In genomic region chr12:9647825-9648700, GRCh38 we compare ENCODE assay signal across 1 cellular context.
A peak's percentile ranks its signal among the peaks of the same experiment; 100 is the strongest.
TF ChIP-seq lines count a peak whose summit lies in the region.

No MANE protein-coding gene starts in this region.

TF ChIP-seq in HEK293, 187 proteins besides CTCF, POLR2A, EP300 and RAD21 (continued from another document and continues in another):
- TF ChIP-seq ZBTB26 (tag by site-specific recombination; optimal IDR thresholded peaks at IDR 0.05), result peak; percentile 94
- no peak for TF ChIP-seq ZNF585B (tag by site-specific recombination; IDR thresholded peaks at IDR 0.05)
- no peak for TF ChIP-seq MYNN (tag by site-specific recombination; IDR thresholded peaks at IDR 0.05; ENCODE audit: borderline replicate concordance)
- peak; percentile 89 for TF ChIP-seq MZF1 (tag by site-specific recombination; IDR thresholded peaks at IDR 0.05; ENCODE audit: borderline replicate concordance)
- no peak for TF ChIP-seq ZNF37A (tag by site-specific recombination; IDR thresholded peaks at IDR 0.05)
- TF ChIP-seq ZNF580 (tag by site-specific recombination; IDR thresholded peaks at IDR 0.05), result 0 out of 2 replicates have a peak, but pooled peaks have one; percentile 7
- TF ChIP-seq ZNF10 (tag by site-specific recombination; IDR thresholded peaks at IDR 0.05), result peak; percentile 14; the same call in 1 of the 2 replicates
- no peak for TF ChIP-seq REPIN1 (tag by site-specific recombination; IDR thresholded peaks at IDR 0.05; ENCODE audit: low read depth)
- no peak for TF ChIP-seq ZNF658 (tag by site-specific recombination; IDR thresholded peaks at IDR 0.05)
- TF ChIP-seq ZNF449 (tag by site-specific recombination; IDR thresholded peaks at IDR 0.05), result no peak
- TF ChIP-seq ZNF677 (tag by site-specific recombination; IDR thresholded peaks at IDR 0.05), result no peak
- no peak for TF ChIP-seq ZNF223 (tag by site-specific recombination; IDR thresholded peaks at IDR 0.05)
- no peak for TF ChIP-seq ZNF169 (tag by site-specific recombination; IDR thresholded peaks at IDR 0.05)
- TF ChIP-seq ZNF600 (tag by site-specific recombination; IDR thresholded peaks at IDR 0.05), result no peak
- no peak for TF ChIP-seq ZNF214 (tag by site-specific recombination; IDR thresholded peaks at IDR 0.05; ENCODE audit: borderline replicate concordance)
- TF ChIP-seq SP2 (tag by site-specific recombination; IDR thresholded peaks at IDR 0.05), result peak; percentile 76
- no peak for TF ChIP-seq ZNF654 (tag by site-specific recombination; IDR thresholded peaks at IDR 0.05; ENCODE audit: low read depth)
- TF ChIP-seq ZNF398 (tag by site-specific recombination; IDR thresholded peaks at IDR 0.05), result peak; percentile 87
- no peak for TF ChIP-seq ZNF791 (tag by site-specific recombination; IDR thresholded peaks at IDR 0.05)
- TF ChIP-seq ZBTB7A (tag by site-specific recombination; IDR thresholded peaks at IDR 0.05; ENCODE audit: low read depth), result no peak
- no peak for TF ChIP-seq GFI1B (tag by site-specific recombination; IDR thresholded peaks at IDR 0.05)
- peak; percentile 75 for TF ChIP-seq ZFP37 (tag by site-specific recombination; IDR thresholded peaks at IDR 0.05)
- TF ChIP-seq PRDM1 (tag by site-specific recombination; IDR thresholded peaks at IDR 0.05), result 0 out of 2 replicates have a peak, but pooled peaks have one; percentile 39
- 0 out of 2 replicates have a peak, but pooled peaks have one; percentile 53 for TF ChIP-seq TRIM28 (IDR thresholded peaks at IDR 0.05; ENCODE audit: borderline replicate concordance, low read length)
- no peak for TF ChIP-seq ZBTB21 (tag by site-specific recombination; IDR thresholded peaks at IDR 0.05)
- no peak for TF ChIP-seq ZBTB49 (tag by site-specific recombination; IDR thresholded peaks at IDR 0.05; ENCODE audit: low read depth)
- no peak for TF ChIP-seq ATF2 (tag by site-specific recombination; IDR thresholded peaks at IDR 0.05; ENCODE audit: low read depth)
- TF ChIP-seq ZBTB6 (tag by site-specific recombination; IDR thresholded peaks at IDR 0.05), result peak; percentile 11; the same call in 1 of the 2 replicates
- no peak for TF ChIP-seq ZNF626 (tag by site-specific recombination; IDR thresholded peaks at IDR 0.05)
- no peak; the same call in 1 of the 2 replicates for TF ChIP-seq KLF7 (tag by site-specific recombination; IDR thresholded peaks at IDR 0.05; ENCODE audit: borderline replicate concordance)
- peak; percentile 99 for TF ChIP-seq ZBTB8A (tag by site-specific recombination; IDR thresholded peaks at IDR 0.05)
- no peak for TF ChIP-seq ZNF280D (tag by site-specific recombination; IDR thresholded peaks at IDR 0.05)
- TF ChIP-seq ZSCAN23 (tag by site-specific recombination; IDR thresholded peaks at IDR 0.05), result no peak
- TF ChIP-seq ZBTB1 (tag by site-specific recombination; IDR thresholded peaks at IDR 0.05), result no peak
- TF ChIP-seq WT1 (tag by site-specific recombination; IDR thresholded peaks at IDR 0.05), result peak; percentile 13
- no peak for TF ChIP-seq ZNF704 (tag by site-specific recombination; IDR thresholded peaks at IDR 0.05)
- TF ChIP-seq ZNF629 (tag by site-specific recombination; IDR thresholded peaks at IDR 0.05), result 0 out of 2 replicates have a peak, but pooled peaks have one; percentile 35
- TF ChIP-seq KLF8 (tag by site-specific recombination; IDR thresholded peaks at IDR 0.05), result peak; percentile 87
- TF ChIP-seq ZNF350 (tag by site-specific recombination; IDR thresholded peaks at IDR 0.05), result no peak
- TF ChIP-seq ZNF140 (tag by site-specific recombination; IDR thresholded peaks at IDR 0.05), result no peak
- TF ChIP-seq ZNF843 (tag by site-specific recombination; IDR thresholded peaks at IDR 0.05), result no peak
- TF ChIP-seq PRDM4 (tag by site-specific recombination; IDR thresholded peaks at IDR 0.05), result no peak
- no peak for TF ChIP-seq ZNF274 (IDR thresholded peaks at IDR 0.05; ENCODE audit: low read length)
- no peak for TF ChIP-seq ZNF274 (tag by site-specific recombination; IDR thresholded peaks at IDR 0.05; ENCODE audit: borderline replicate concordance)
- no peak for TF ChIP-seq SETDB1 (IDR thresholded peaks at IDR 0.05; ENCODE audit: insufficient read length, low read length)
- TF ChIP-seq ZNF239 (tag by site-specific recombination; IDR thresholded peaks at IDR 0.05), result no peak
- no peak for TF ChIP-seq ZNF354C (tag by site-specific recombination; IDR thresholded peaks at IDR 0.05; ENCODE audit: borderline replicate concordance, low read depth)
- peak; percentile 63 for TF ChIP-seq ZXDB (tag by site-specific recombination; IDR thresholded peaks at IDR 0.05)
